27 cellular contexts compared by ENCODE assay signal in the genomic region with DNA sequence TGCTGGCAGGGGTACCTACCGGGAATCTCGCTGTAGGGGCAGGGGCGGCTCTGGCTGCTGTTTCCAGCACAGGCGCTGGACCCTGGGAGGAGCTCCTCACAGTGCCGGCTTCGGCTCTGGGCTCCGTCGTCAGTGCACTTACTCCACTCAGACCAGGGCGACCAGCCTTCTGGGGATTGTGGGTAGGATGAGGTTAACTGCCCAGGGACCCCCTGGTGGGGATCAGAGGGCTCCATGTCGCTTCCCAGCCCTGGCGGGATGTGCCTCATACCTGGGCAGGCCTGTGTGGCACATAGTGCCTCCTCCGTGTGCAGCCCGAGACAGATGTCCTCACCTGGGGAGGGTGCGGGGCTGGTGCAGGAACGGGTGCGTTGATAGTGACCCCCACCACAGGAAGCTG.
"Had no signal": no experiment of that assay in that cellular context is flagged by ENCODE, and none has a peak within 500 bp of the region (broad histone marks: within the 10 kb centered on the region; RNA-seq: fewer than 3 reads in every experiment).

No MANE protein-coding gene starts in this region.

- H3K4me3 ChIP-seq: adrenal gland, body of pancreas, cardiac muscle cell, coronary artery, dorsolateral prefrontal cortex, esophagus muscularis mucosa, gastroesophageal sphincter had no signal

- ATAC-seq: activated CD4-positive, alpha-beta T cell treated with anti-CD3 and anti-CD28 coated beads for 36 hours; activated CD8-positive, alpha-beta memory T cell treated with anti-CD3 and anti-CD28 coated beads, Interleukin-2, amount 10 ng/mL, durations not matched to agents 7 days and 5 days; activated CD8-positive, alpha-beta T cell treated with anti-CD3 and anti-CD28 coated beads, Interleukin-2, amount 10 ng/mL, durations not matched to agents 7 days and 5 days; activated naive CD8-positive, alpha-beta T cell treated with anti-CD3 and anti-CD28 coated beads, Interleukin-2, amount 50 U/mL, for 24 hours; body of pancreas; foreskin keratinocyte; gastroesophageal sphincter had no signal

- H3K27ac ChIP-seq: adrenal gland, body of pancreas, cardiac muscle cell, coronary artery, dorsolateral prefrontal cortex, esophagus muscularis mucosa, foreskin keratinocyte, gastroesophageal sphincter had no signal

- H3K9me3 ChIP-seq: adrenal gland, body of pancreas, esophagus muscularis mucosa, gastroesophageal sphincter had no signal

- H3K27me3 ChIP-seq: body of pancreas, cardiac muscle cell, dorsolateral prefrontal cortex had no signal

- DNase-seq: activated CD4-positive, alpha-beta memory T cell treated with anti-CD3 and anti-CD28 coated beads for 36 hours; activated CD4-positive, alpha-beta T cell treated with anti-CD3 and anti-CD28 coated beads for 36 hours; activated CD4-positive, alpha-beta T cell treated with anti-CD3 and anti-CD28 coated beads, Interleukin-2, amount 10 ng/mL, durations not matched to agents 24 days and 14 days; activated CD4-positive, CD25-positive, alpha-beta regulatory T cell; activated CD4-positive, CD25-positive, alpha-beta regulatory T cell treated with anti-CD3 and anti-CD28 coated beads, Interleukin-2, amount 50 U/mL, for 72 hours; activated CD8-positive, alpha-beta memory T cell treated with anti-CD3 and anti-CD28 coated beads, Interleukin-2, amount 50 U/mL, for 4 hours; activated CD8-positive, alpha-beta T cell treated with anti-CD3 and anti-CD28 coated beads, Interleukin-2, amount 10 ng/mL, durations not matched to agents 7 days and 5 days; activated effector memory CD4-positive, alpha-beta T cell treated with anti-CD3 and anti-CD28 coated beads, Interleukin-2, amount 50 U/mL, for 16 hours; activated naive CD4-positive, alpha-beta T cell treated with anti-CD3 and anti-CD28 coated beads for 36 hours; activated naive CD8-positive, alpha-beta T cell treated with anti-CD3 and anti-CD28 coated beads for 36 hours; activated naive CD8-positive, alpha-beta T cell treated with anti-CD3 and anti-CD28 coated beads, Interleukin-2, amount 50 U/mL, for 24 hours; activated T-cell treated with anti-CD3 and anti-CD28 coated beads, Interleukin-2, amount 50 U/mL, for 1 hour; activated T-cell treated with anti-CD3 and anti-CD28 coated beads, Interleukin-2, amount 50 U/mL, for 48 hours; adrenal gland; amygdala; aorta; body of pancreas; dorsolateral prefrontal cortex; effector memory CD4-positive, alpha-beta T cell; erythroblast; foreskin keratinocyte; T-helper 2 cell had no signal

- H3K36me3 ChIP-seq: adrenal gland, cardiac muscle cell, esophagus muscularis mucosa, gastroesophageal sphincter had no signal

- H3K4me1 ChIP-seq: adrenal gland, body of pancreas, foreskin keratinocyte, gastroesophageal sphincter had no signal
